In genomic region chr3:107861904-107862303, GRCh38 we compare ENCODE assay signal across 12 cellular contexts.
DNase-seq lines count a peak whose midpoint lies in the region; ATAC-seq lines count a peak whose summit lies in the region.
"Had no signal": no experiment of that assay in that cellular context is flagged by ENCODE, and none has a peak within 500 bp of the region (broad histone marks: within the 10 kb centered on the region; RNA-seq: fewer than 3 reads in every experiment).

No MANE protein-coding gene starts in this region.

- H3K4me1 ChIP-seq in BLaER1 (peaks cover 11% of the 10 kb centered on the region), HAP-1 (no peaks in the 10 kb centered on the region)

- peak overlapping the region; percentile 24 for H3K4me2 ChIP-seq in BLaER1

- no peaks in the 10 kb centered on the region for H3K27me3 ChIP-seq in BLaER1
- H3K27me3 ChIP-seq in HAP-1 (ENCODE audit: low read depth), result no peaks in the 10 kb centered on the region
- H3K27me3 ChIP-seq: ovary had no signal

- in situ Hi-C loops in HAP-1 (cut with MboI; ENCODE audit: low sequenced_read_pairs), result no loop called here

- no peaks in the 10 kb centered on the region for H3K9me3 ChIP-seq in BLaER1
- no peaks in the 10 kb centered on the region for H3K9me3 ChIP-seq in HAP-1
- H3K9me3 ChIP-seq: ovary had no signal

- DNase-seq in NCI-H1436 (lab: John Stamatoyannopoulos, UW), result peak; percentile 38
- DNase-seq in HAP-1 (ENCODE audit: low spot score in 2 of 2), result no peak
- no peak for DNase-seq in HPDE6-E6E7 (ENCODE audit: extremely low spot score)
- no peak for DNase-seq in GOT3 (lab: John Stamatoyannopoulos, UW)
- DNase-seq in activated naive CD4-positive, alpha-beta T cell (lab: John Stamatoyannopoulos, UW), result no peak
- DNase-seq: activated CD4-positive, alpha-beta T cell treated with anti-CD3 and anti-CD28 coated beads for 1 hour; activated naive CD8-positive, alpha-beta T cell treated with anti-CD3 and anti-CD28 coated beads, Interleukin-2, amount 10 ng/mL, durations not matched to agents 7 days and 5 days; ovary had no signal

- H4K20me1 ChIP-seq in BLaER1, result no peaks in the 10 kb centered on the region

- no peak overlapping the region for H3K9ac ChIP-seq in BLaER1

- ATAC-seq in GM19324 (IDR thresholded peaks at IDR 0.05; ENCODE audit: low FRiP score, unreplicated experiment) (peak; percentile 65), HG02870 (IDR thresholded peaks at IDR 0.05; ENCODE audit: unreplicated experiment) (peak; percentile 95)
- ATAC-seq: Panc1 had no signal

- H3K36me3 ChIP-seq in BLaER1, result no peaks in the 10 kb centered on the region
- H3K36me3 ChIP-seq in HAP-1 (replicated peaks), result no peaks in the 10 kb centered on the region
- H3K36me3 ChIP-seq: ovary had no signal

- no peak overlapping the region for H3K27ac ChIP-seq in BLaER1
- H3K27ac ChIP-seq: ovary had no signal

- H3K4me3 ChIP-seq in BLaER1 (no peak overlapping the region), HAP-1 (no peak overlapping the region)
- H3K4me3 ChIP-seq: ovary had no signal
